12 cellular contexts compared by ENCODE assay signal in the genomic region with DNA sequence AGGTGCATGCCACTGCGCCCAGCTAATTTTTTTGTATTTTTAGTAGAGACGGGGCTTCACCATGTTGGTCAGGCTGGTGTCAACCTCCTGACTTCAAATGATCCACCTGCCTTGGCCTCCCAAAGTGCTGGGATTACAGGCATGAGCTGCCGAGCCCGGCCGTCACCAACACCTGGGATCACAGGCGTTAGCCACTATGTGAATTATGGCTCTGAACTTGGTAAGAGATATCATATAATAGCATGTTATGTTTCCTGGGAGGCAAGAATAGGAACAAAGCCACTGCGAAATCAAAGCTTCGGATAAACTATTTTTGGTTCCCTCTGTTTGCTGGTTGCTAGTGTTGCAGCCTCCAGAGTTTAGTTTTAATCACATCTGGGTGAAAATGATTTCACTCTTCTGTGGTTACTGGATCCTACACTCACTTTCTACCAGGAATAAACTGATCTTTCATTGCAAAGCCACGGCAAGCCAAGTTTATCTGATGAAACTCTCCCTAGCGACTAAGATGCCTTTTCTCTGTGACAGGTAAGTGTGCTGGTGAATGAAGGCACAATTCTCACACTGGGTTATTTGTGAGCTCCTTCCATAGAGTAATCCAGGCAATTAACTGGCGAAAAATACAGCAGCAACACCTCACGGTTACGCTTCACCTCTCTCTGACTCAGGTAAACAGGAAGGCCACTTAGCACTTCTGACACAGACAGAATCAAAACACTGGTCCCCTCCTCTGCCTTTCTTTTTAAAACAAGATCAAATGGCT. TPM values are rescaled to one million over a fixed set of nuclear protein-coding genes. Genes with fewer than 3 reads are reported as not detected.
DNase-seq lines count a peak whose midpoint lies in the region; ATAC-seq lines count a peak whose summit lies in the region.
"Had no signal": no experiment of that assay in that cellular context is flagged by ENCODE, and none has a peak within 500 bp of the region (broad histone marks: within the 10 kb centered on the region; RNA-seq: fewer than 3 reads in every experiment).

No MANE protein-coding gene starts in this region.

- peak overlapping the region; percentile 38 for H3K27ac Mint-ChIP-seq in activated CD4-positive, alpha-beta T cell treated with anti-CD3 and anti-CD28 coated beads, Interleukin-2, amount 10 ng/mL, durations not matched to agents 24 days and 14 days
- H3K27ac Mint-ChIP-seq in activated T-helper 1 cell treated with anti-CD3 and anti-CD28 coated beads, Interleukin-12 subunit alpha, Interleukin-12 subunit beta, Interleukin-2, Interleukin-4 antibody, amounts not matched to agents 30 ng/mL and 10 ng/mL and 1 ng/mL, durations not matched to agents 14 hours and 24 hours and 36 hours = peak overlapping the region; percentile 41
- H3K27ac Mint-ChIP-seq in stimulated activated naive CD8-positive, alpha-beta T cell treated with anti-CD3 and anti-CD28 coated beads, Interleukin-15, amount 100 ng/mL, for 72 hours = peak overlapping the region; percentile 75 to 84

- no peak for DNase-seq in activated CD4-positive, alpha-beta T cell treated with anti-CD3 and anti-CD28 coated beads, Interleukin-2, amount 10 ng/mL, durations not matched to agents 24 days and 14 days
- no peak for DNase-seq in activated CD4-positive, alpha-beta T cell treated with anti-CD3 and anti-CD28 coated beads for 48 hours
- no peak for DNase-seq in activated T-helper 1 cell treated with anti-CD3 and anti-CD28 coated beads, Interleukin-12 subunit alpha, Interleukin-12 subunit beta, Interleukin-2, Interleukin-4 antibody, amounts not matched to agents 30 ng/mL and 10 ng/mL and 1 ng/mL, durations not matched to agents 14 hours and 24 hours and 36 hours (ENCODE audit: low spot score)
- DNase-seq in left cardiac atrium = peak; percentile 48
- no peak for DNase-seq in stimulated activated naive CD8-positive, alpha-beta T cell treated with anti-CD3 and anti-CD28 coated beads, Interleukin-15, amount 100 ng/mL, for 72 hours
- DNase-seq in activated CD4-positive, alpha-beta T cell treated with anti-CD3 and anti-CD28 coated beads for 1 hour = no peak
- DNase-seq: AML-193, colonic mucosa, KG1, NCI-H345 had no signal

- H3K4me1 Mint-ChIP-seq in activated CD4-positive, alpha-beta T cell treated with anti-CD3 and anti-CD28 coated beads, Interleukin-2, amount 10 ng/mL, durations not matched to agents 24 days and 14 days = peaks cover 10% of the 10 kb centered on the region
- H3K4me1 Mint-ChIP-seq in activated T-helper 1 cell treated with anti-CD3 and anti-CD28 coated beads, Interleukin-12 subunit alpha, Interleukin-12 subunit beta, Interleukin-2, Interleukin-4 antibody, amounts not matched to agents 30 ng/mL and 10 ng/mL and 1 ng/mL, durations not matched to agents 14 hours and 24 hours and 36 hours (ENCODE audit: low read depth) = peaks cover 10% of the 10 kb centered on the region
- H3K4me1 Mint-ChIP-seq in stimulated activated naive CD8-positive, alpha-beta T cell treated with anti-CD3 and anti-CD28 coated beads, Interleukin-15, amount 100 ng/mL, for 72 hours = peaks cover 22% of the 10 kb centered on the region

- peak overlapping the region; percentile 0 for H3K4me3 Mint-ChIP-seq in activated CD4-positive, alpha-beta T cell treated with anti-CD3 and anti-CD28 coated beads, Interleukin-2, amount 10 ng/mL, durations not matched to agents 24 days and 14 days
- no peak overlapping the region for H3K4me3 Mint-ChIP-seq in activated T-helper 1 cell treated with anti-CD3 and anti-CD28 coated beads, Interleukin-12 subunit alpha, Interleukin-12 subunit beta, Interleukin-2, Interleukin-4 antibody, amounts not matched to agents 30 ng/mL and 10 ng/mL and 1 ng/mL, durations not matched to agents 14 hours and 24 hours and 36 hours
- peak overlapping the region in 1 of 2 donors; percentile 32 for H3K4me3 Mint-ChIP-seq in stimulated activated naive CD8-positive, alpha-beta T cell treated with anti-CD3 and anti-CD28 coated beads, Interleukin-15, amount 100 ng/mL, for 72 hours

- intact Hi-C loops in activated CD4-positive, alpha-beta T cell treated with anti-CD3 and anti-CD28 coated beads, Interleukin-2, amount 10 ng/mL, durations not matched to agents 24 days and 14 days (cut with micrococcal nuclease) = no loop called here
- intact Hi-C loops in activated T-helper 1 cell treated with anti-CD3 and anti-CD28 coated beads, Interleukin-12 subunit alpha, Interleukin-12 subunit beta, Interleukin-2, Interleukin-4 antibody, amounts not matched to agents 30 ng/mL and 10 ng/mL and 1 ng/mL, durations not matched to agents 14 hours and 24 hours and 36 hours (cut with micrococcal nuclease) = no loop called here
- intact Hi-C loops in left cardiac atrium (cut with DNase I) = loop anchor here in 1 of 2 donors (5.0 kb wide), 1 partner anchor 58 kb away; a partner anchor contains a TSS

- H3K36me3 Mint-ChIP-seq in activated CD4-positive, alpha-beta T cell treated with anti-CD3 and anti-CD28 coated beads, Interleukin-2, amount 10 ng/mL, durations not matched to agents 24 days and 14 days (ENCODE audit: low read depth) = peaks cover 8% of the 10 kb centered on the region
- H3K36me3 Mint-ChIP-seq in activated T-helper 1 cell treated with anti-CD3 and anti-CD28 coated beads, Interleukin-12 subunit alpha, Interleukin-12 subunit beta, Interleukin-2, Interleukin-4 antibody, amounts not matched to agents 30 ng/mL and 10 ng/mL and 1 ng/mL, durations not matched to agents 14 hours and 24 hours and 36 hours (ENCODE audit: low read depth) = peaks cover 9% of the 10 kb centered on the region

- H3K9me3 Mint-ChIP-seq in activated CD4-positive, alpha-beta T cell treated with anti-CD3 and anti-CD28 coated beads, Interleukin-2, amount 10 ng/mL, durations not matched to agents 24 days and 14 days = no peaks in the 10 kb centered on the region
- no peaks in the 10 kb centered on the region for H3K9me3 Mint-ChIP-seq in activated T-helper 1 cell treated with anti-CD3 and anti-CD28 coated beads, Interleukin-12 subunit alpha, Interleukin-12 subunit beta, Interleukin-2, Interleukin-4 antibody, amounts not matched to agents 30 ng/mL and 10 ng/mL and 1 ng/mL, durations not matched to agents 14 hours and 24 hours and 36 hours
- H3K9me3 Mint-ChIP-seq in stimulated activated naive CD8-positive, alpha-beta T cell treated with anti-CD3 and anti-CD28 coated beads, Interleukin-15, amount 100 ng/mL, for 72 hours = no peaks in the 10 kb centered on the region

- H3K27me3 Mint-ChIP-seq in activated CD4-positive, alpha-beta T cell treated with anti-CD3 and anti-CD28 coated beads, Interleukin-2, amount 10 ng/mL, durations not matched to agents 24 days and 14 days = no peaks in the 10 kb centered on the region
- H3K27me3 Mint-ChIP-seq in activated T-helper 1 cell treated with anti-CD3 and anti-CD28 coated beads, Interleukin-12 subunit alpha, Interleukin-12 subunit beta, Interleukin-2, Interleukin-4 antibody, amounts not matched to agents 30 ng/mL and 10 ng/mL and 1 ng/mL, durations not matched to agents 14 hours and 24 hours and 36 hours (ENCODE audit: insufficient read depth) = no peaks in the 10 kb centered on the region
- H3K27me3 Mint-ChIP-seq in stimulated activated naive CD8-positive, alpha-beta T cell treated with anti-CD3 and anti-CD28 coated beads, Interleukin-15, amount 100 ng/mL, for 72 hours = no peaks in the 10 kb centered on the region

- no peak for ATAC-seq in left cardiac atrium
- no peak for ATAC-seq in stimulated activated naive CD8-positive, alpha-beta T cell treated with anti-CD3 and anti-CD28 coated beads, Interleukin-15, amount 100 ng/mL, for 72 hours
- no peak for ATAC-seq in GM21528 (IDR thresholded peaks at IDR 0.05; ENCODE audit: low FRiP score, unreplicated experiment)
- no peak for ATAC-seq in HG03045 (IDR thresholded peaks at IDR 0.05; ENCODE audit: unreplicated experiment)

RNA-seq across cellular contexts. Expression of a gene that starts 16.7 kb away (rescaled TPM):
- total RNA-seq in activated CD4-positive, alpha-beta T cell treated with anti-CD3 and anti-CD28 coated beads, Interleukin-2, amount 10 ng/mL, durations not matched to agents 24 days and 14 days = 30.6 and 33.4 TPM in 2 replicates
- 31.5 and 34.5 TPM in 2 replicates for total RNA-seq in activated T-helper 1 cell treated with anti-CD3 and anti-CD28 coated beads, Interleukin-12 subunit alpha, Interleukin-12 subunit beta, Interleukin-2, Interleukin-4 antibody, amounts not matched to agents 30 ng/mL and 10 ng/mL and 1 ng/mL, durations not matched to agents 14 hours and 24 hours and 36 hours
- 10 to 100 TPM; 20.1 to 22.3 TPM for total RNA-seq in left cardiac atrium

RNA-seq across cellular contexts. Expression of a gene that starts 38.2 kb away (rescaled TPM):
- total RNA-seq in activated CD4-positive, alpha-beta T cell treated with anti-CD3 and anti-CD28 coated beads, Interleukin-2, amount 10 ng/mL, durations not matched to agents 24 days and 14 days = 17.2 TPM in 2 replicates
- 20.1 and 20.6 TPM in 2 replicates for total RNA-seq in activated T-helper 1 cell treated with anti-CD3 and anti-CD28 coated beads, Interleukin-12 subunit alpha, Interleukin-12 subunit beta, Interleukin-2, Interleukin-4 antibody, amounts not matched to agents 30 ng/mL and 10 ng/mL and 1 ng/mL, durations not matched to agents 14 hours and 24 hours and 36 hours
- total RNA-seq in left cardiac atrium = 1 to 10 TPM; 3.1 to 3.7 TPM

RNA-seq across cellular contexts. Expression of a gene that starts 58.8 kb away (rescaled TPM):
- 4.1 and 4.6 TPM in 2 replicates for total RNA-seq in activated CD4-positive, alpha-beta T cell treated with anti-CD3 and anti-CD28 coated beads, Interleukin-2, amount 10 ng/mL, durations not matched to agents 24 days and 14 days
- 4.4 and 4.5 TPM in 2 replicates for total RNA-seq in activated T-helper 1 cell treated with anti-CD3 and anti-CD28 coated beads, Interleukin-12 subunit alpha, Interleukin-12 subunit beta, Interleukin-2, Interleukin-4 antibody, amounts not matched to agents 30 ng/mL and 10 ng/mL and 1 ng/mL, durations not matched to agents 14 hours and 24 hours and 36 hours
- total RNA-seq in left cardiac atrium = 10 to 100 TPM; 91.7 to 98.0 TPM

Comparison
In these comparisons a context has a peak if more than half of its experiments do, and no peak if none do; other contexts are left out.
1. RNA of a gene that starts 58.8 kb away (total RNA-seq): 91.7 to 98.0 TPM in left cardiac atrium; 4.4 to 4.5 TPM in activated T-helper 1 cell treated with anti-CD3 and anti-CD28 coated beads, Interleukin-12 subunit alpha, Interleukin-12 subunit beta, Interleukin-2, Interleukin-4 antibody, amounts not matched to agents 30 ng/mL and 10 ng/mL and 1 ng/mL, durations not matched to agents 14 hours and 24 hours and 36 hours and 4.1 to 4.6 TPM in activated CD4-positive, alpha-beta T cell treated with anti-CD3 and anti-CD28 coated beads, Interleukin-2, amount 10 ng/mL, durations not matched to agents 24 days and 14 days; every median in the first group is over 10 times any median in the second.
2. Peak in every context shown above with its lines, with median percentiles within 50 percentile points of each other: H3K27ac Mint-ChIP-seq.